25 cellular contexts compared by ENCODE assay signal in the genomic region with DNA sequence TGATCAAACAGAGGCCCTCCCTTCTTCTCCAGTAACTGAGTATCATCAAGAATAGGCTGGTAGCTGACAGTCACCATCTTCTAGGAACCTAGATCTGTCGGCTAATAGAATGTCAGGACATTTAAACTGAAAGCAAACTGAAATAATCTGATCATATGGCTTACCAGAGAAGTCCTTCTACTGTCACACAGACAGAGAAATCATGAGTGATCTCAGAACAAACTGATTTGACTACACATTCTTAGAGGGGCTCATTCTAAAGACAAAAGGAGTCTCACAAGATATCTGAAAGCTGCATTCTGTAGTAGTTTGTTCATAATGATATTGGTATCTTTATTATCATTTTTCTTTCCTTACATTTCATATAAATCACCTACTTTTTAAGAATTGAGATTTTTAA.
A peak's percentile ranks its signal among the peaks of the same experiment; 100 is the strongest.
DNase-seq lines count a peak whose midpoint lies in the region; ATAC-seq, FAIRE-seq and TF ChIP-seq lines count a peak whose summit lies in the region.
"Had no signal": no experiment of that assay in that cellular context is flagged by ENCODE, and none has a peak within 500 bp of the region (broad histone marks: within the 10 kb centered on the region; RNA-seq: fewer than 3 reads in every experiment).

No MANE protein-coding gene starts in this region.

- ATAC-seq in GM18868 (IDR thresholded peaks at IDR 0.05; ENCODE audit: unreplicated experiment) = peak; percentile 50
- peak; percentile 44 for ATAC-seq in HG02885 (IDR thresholded peaks at IDR 0.05; ENCODE audit: poor library complexity, unreplicated experiment)
- no peak for ATAC-seq in GM18505 (IDR thresholded peaks at IDR 0.05; ENCODE audit: unreplicated experiment)
- ATAC-seq in pancreas = no peak
- ATAC-seq: HepG2 had no signal

- H3K4me1 ChIP-seq in pancreas = no peaks in the 10 kb centered on the region
- H3K4me1 ChIP-seq: HAP-1 had no signal

- H3K27me3 ChIP-seq in pancreas = no peaks in the 10 kb centered on the region

- TF ChIP-seq POLR2A in GM18505 (IDR thresholded peaks at IDR 0.05; ENCODE audit: borderline replicate concordance, extremely low read depth, insufficient read depth, insufficient read length) = no peak

- no peaks in the 10 kb centered on the region for H3K9me3 ChIP-seq in pancreas
- H3K9me3 ChIP-seq: HAP-1 had no signal

- H3K4me3 ChIP-seq in GM12865 (ENCODE audit: low read depth, low read length) = no peak overlapping the region
- no peak overlapping the region for H3K4me3 ChIP-seq in pancreas
- H3K4me3 ChIP-seq: HAP-1, SK-N-MC had no signal

- no peak for FAIRE-seq in pancreas (lab: Jason Lieb, UNC)
- FAIRE-seq: HepG2, RCC 7860 had no signal

- 63 to 83% methylated on average over 1 of the region's 1 CpG for WGBS in pancreas, 2 donors

- peak; percentile 33 for DNase-seq in GM12865 (ENCODE audit: low read depth)
- DNase-seq in OCI-M1 (lab: John Stamatoyannopoulos, UW) = peak; percentile 42
- no peak for DNase-seq in DMS53 treated with DMSO at 0.1 percent for 48 hours (lab: John Stamatoyannopoulos, UW; ENCODE audit: unreplicated experiment)
- no peak for DNase-seq in superior temporal gyrus (ENCODE audit: extremely low spot score)
- DNase-seq in pancreas = no peak
- DNase-seq: DMS153, GOT3, HFFc6, Karpas-422, NCI-H1105 treated with DMSO at 0.1 percent for 48 hours, NCI-H146, NCI-H1930, NCI-H2107, NCI-H446 treated with DMSO at 0.1 percent for 48 hours, NCI-H526, NCI-H82, SIG-M5, SW 1271 had no signal

- H3K36me3 ChIP-seq in pancreas = no peaks in the 10 kb centered on the region
- H3K36me3 ChIP-seq: HAP-1 had no signal

- intact Hi-C loops in pancreas (cut with DNase I) = no loop called here

- no peak for TF ChIP-seq CTCF in GM12865 (IDR thresholded peaks at IDR 0.05; ENCODE audit: insufficient read depth, low read depth, low read length, missing control alignments)
- no peak for TF ChIP-seq CTCF in pancreas (IDR thresholded peaks at IDR 0.05)

- H3K27ac ChIP-seq in pancreas = no peak overlapping the region
- H3K27ac ChIP-seq: SK-N-MC had no signal

Comparison
In these comparisons a context has a peak if more than half of its experiments do, and no peak if none do; other contexts are left out.
1. DNase-seq: peak in GM12865 (single experiment) and OCI-M1 (single experiment); none in DMS53 treated with DMSO at 0.1 percent for 48 hours (single experiment), superior temporal gyrus (single experiment) and pancreas (0 of 6).
2. ATAC-seq: peak in GM18868 (single experiment) and HG02885 (single experiment); none in GM18505 (single experiment) and pancreas (0 of 4).